9 cellular contexts compared by ENCODE assay signal in the genomic region with DNA sequence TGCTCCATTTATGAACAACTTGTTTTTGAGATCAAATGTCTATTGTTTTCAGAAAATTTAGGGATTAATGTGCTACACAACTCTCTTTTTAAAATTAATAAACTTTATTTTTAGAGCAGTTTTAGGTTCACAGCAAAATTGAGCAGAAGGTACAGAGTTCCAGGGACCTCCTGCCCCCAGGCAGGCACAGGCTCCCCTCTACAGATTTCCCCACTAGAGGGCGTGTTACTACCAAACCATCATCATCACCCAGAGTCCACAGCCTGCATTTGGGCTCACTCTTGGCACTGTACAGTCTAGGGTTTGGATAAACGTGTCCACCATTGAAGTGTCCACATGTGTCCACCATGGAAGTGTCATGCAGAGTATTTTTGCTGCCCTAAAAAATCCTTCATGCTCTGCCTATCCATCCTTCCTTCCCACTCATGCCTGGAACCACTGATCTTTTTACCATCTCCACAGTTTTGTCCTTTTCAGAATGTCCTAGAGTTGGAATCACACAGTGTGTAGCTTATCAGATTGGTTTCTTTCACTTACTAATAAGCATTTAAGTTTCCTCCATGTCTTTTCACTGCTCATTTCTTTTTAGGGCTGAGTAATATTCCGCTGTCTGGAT.
A peak's percentile ranks its signal among the peaks of the same experiment; 100 is the strongest.
DNase-seq lines count a peak whose midpoint lies in the region; ATAC-seq, FAIRE-seq and TF ChIP-seq lines count a peak whose summit lies in the region.
"Had no signal": no experiment of that assay in that cellular context is flagged by ENCODE, and none has a peak within 500 bp of the region (broad histone marks: within the 10 kb centered on the region; RNA-seq: fewer than 3 reads in every experiment).

No MANE protein-coding gene starts in this region.

- H3K9me1 ChIP-seq in endothelial cell of umbilical vein (replicated peaks; ENCODE audit: control insufficient read depth, extremely low read depth, insufficient read depth, low read length), result no peaks in the 10 kb centered on the region

- no peak overlapping the region for H2AFZ ChIP-seq in endothelial cell of umbilical vein (ENCODE audit: low read depth, low read length)

- no peak overlapping the region for H3K27ac ChIP-seq in endothelial cell of umbilical vein (ENCODE audit: insufficient read depth, low read depth, low read length)
- no peak overlapping the region for H3K27ac ChIP-seq in prostate gland
- H3K27ac ChIP-seq in thyroid gland, result no peak overlapping the region

- intact Hi-C loops in endothelial cell of umbilical vein (cut with micrococcal nuclease) (no loop called here), prostate gland (cut with DNase I) (no loop called here), thyroid gland (cut with DNase I) (no loop called here)

- no peaks in the 10 kb centered on the region for H3K79me2 ChIP-seq in endothelial cell of umbilical vein (ENCODE audit: control insufficient read depth, insufficient read depth, low read length)

- H3K4me1 ChIP-seq in endothelial cell of umbilical vein (ENCODE audit: control insufficient read depth, extremely low read depth, insufficient read depth, low read length) (no peaks in the 10 kb centered on the region), prostate gland (replicated peaks) (no peaks in the 10 kb centered on the region), thyroid gland (no peaks in the 10 kb centered on the region)

- H3K36me3 Mint-ChIP-seq in WTC11, result peaks cover 15% of the 10 kb centered on the region

- no peaks in the 10 kb centered on the region for H3K36me3 ChIP-seq in endothelial cell of umbilical vein (ENCODE audit: control insufficient read depth in 2 of 2, extremely low read depth in 1 of 2, insufficient read depth in 2 of 2, low read length in 2 of 2)
- no peaks in the 10 kb centered on the region for H3K36me3 ChIP-seq in prostate gland
- H3K36me3 ChIP-seq in thyroid gland, result no peaks in the 10 kb centered on the region

- H3K4me2 ChIP-seq in endothelial cell of umbilical vein (ENCODE audit: insufficient read depth, low read length), result no peak overlapping the region

- no peak overlapping the region for H3K4me3 ChIP-seq in endothelial cell of umbilical vein (replicated peaks in 1 of 3; ENCODE audit: insufficient read depth in 1 of 3, low read depth in 1 of 3, low read length in 3 of 3)
- no peak overlapping the region for H3K4me3 ChIP-seq in prostate gland
- no peak overlapping the region for H3K4me3 ChIP-seq in thyroid gland (replicated peaks in 1 of 3)

- CTCF ChIA-PET in WTC11 (lab: Charles Lee) (interaction anchor here (0.7 to 1.6 kb wide), 4 partner anchors 10 to 69 kb away, joined by 3 to 7 read pairs (median 4); no protein-coding TSS in a partner anchor), endothelial cell of umbilical vein (lab: Charles Lee) (interaction anchor here (0.7 kb wide), 1 partner anchor 301 kb away, joined by 3 read pairs; no protein-coding TSS in a partner anchor)

- peaks cover 37% of the 10 kb centered on the region for H3K9me3 Mint-ChIP-seq in WTC11

- ATAC-seq in GM18511 (IDR thresholded peaks at IDR 0.05; ENCODE audit: unreplicated experiment) (peak; percentile 93), HG03565 (IDR thresholded peaks at IDR 0.05; ENCODE audit: unreplicated experiment) (peak; percentile 63), WTC11 (peak; percentile 85)

- no peaks in the 10 kb centered on the region for H3K27me3 ChIP-seq in endothelial cell of umbilical vein (ENCODE audit: control insufficient read depth in 2 of 2, insufficient read depth in 2 of 2, low read length in 2 of 2)
- H3K27me3 ChIP-seq in prostate gland (replicated peaks; ENCODE audit: insufficient read depth), result no peaks in the 10 kb centered on the region
- H3K27me3 ChIP-seq in thyroid gland, result no peaks in the 10 kb centered on the region

- no peaks in the 10 kb centered on the region for H3K4me1 Mint-ChIP-seq in WTC11

- FAIRE-seq in endothelial cell of umbilical vein (lab: Jason Lieb, UNC), result no peak
- FAIRE-seq: islet of Langerhans had no signal

- WGBS in prostate gland, result 32% methylated on average over 3 of the region's 3 CpGs
- 36 to 38% methylated on average over 3 of the region's 3 CpGs for WGBS in thyroid gland, 2 donors

- TF ChIP-seq CTCF in AG09319 (IDR thresholded peaks at IDR 0.05; ENCODE audit: low read depth, low read length), result peak; percentile 47
- TF ChIP-seq CTCF in WTC11 (IDR thresholded peaks at IDR 0.05), result peak; percentile 63
- TF ChIP-seq CTCF in endothelial cell of umbilical vein (IDR thresholded peaks at IDR 0.05; ENCODE audit: extremely low read depth in 1 of 2, insufficient read depth in 1 of 2, low read depth in 1 of 2, low read length in 2 of 2), result peak; percentile 63 to 71
- peak in 3 of 4 experiments; percentile 37 to 54 (median 51) for TF ChIP-seq CTCF in prostate gland (IDR thresholded peaks at IDR 0.05)
- TF ChIP-seq CTCF in thyroid gland (IDR thresholded peaks at IDR 0.05), result peak in 2 of 6 experiments; percentile 15 to 31

- no peak overlapping the region for H3K4me3 Mint-ChIP-seq in WTC11

- peaks cover 4% of the 10 kb centered on the region; the same call in 1 of the 2 replicates for H3K27me3 Mint-ChIP-seq in WTC11 (ENCODE audit: low read depth)

- no peak overlapping the region for H3K9ac ChIP-seq in endothelial cell of umbilical vein (replicated peaks; ENCODE audit: extremely low read depth, insufficient read depth, low read length)

- no peak overlapping the region for H3K27ac Mint-ChIP-seq in WTC11

- no peak for TF ChIP-seq POLR2A in endothelial cell of umbilical vein (IDR thresholded peaks at IDR 0.05; ENCODE audit: low read depth, low read length)
- TF ChIP-seq POLR2A in prostate gland (IDR thresholded peaks at IDR 0.05), result no peak
- TF ChIP-seq POLR2A in thyroid gland (IDR thresholded peaks at IDR 0.05), result no peak

- H3K9me3 ChIP-seq in endothelial cell of umbilical vein (replicated peaks; ENCODE audit: control insufficient read depth, insufficient read depth, low read length) (no peaks in the 10 kb centered on the region), prostate gland (no peaks in the 10 kb centered on the region), thyroid gland (no peaks in the 10 kb centered on the region)

- no peaks in the 10 kb centered on the region for H4K20me1 ChIP-seq in endothelial cell of umbilical vein (replicated peaks; ENCODE audit: control insufficient read depth, extremely low read depth, insufficient read depth, low read length)

- no peak for DNase-seq in AG09319 (ENCODE audit: extremely low read depth, low read depth)
- DNase-seq in WTC11 (ENCODE audit: low spot score), result no peak
- DNase-seq in endothelial cell of umbilical vein (ENCODE audit: low read depth, low spot score), result peak; percentile 20
- no peak for DNase-seq in prostate gland (ENCODE audit: low spot score)
- DNase-seq in thyroid gland, result no peak
- DNase-seq in NCI-H1930 (lab: John Stamatoyannopoulos, UW), result no peak

- POLR2A ChIA-PET in WTC11 (lab: Charles Lee), result no interaction called here
- POLR2A ChIA-PET in endothelial cell of umbilical vein (lab: Charles Lee), result no interaction called here

- BruUV-seq in endothelial cell of umbilical vein (replicated peaks; lab: Mats Ljungman, UMichigan), result no TSS peak

- dilution Hi-C loops in endothelial cell of umbilical vein (cut with MboI; ENCODE audit: extremely low pct_ligation_motif_present, low sequenced_read_pairs), result no loop called here

TF ChIP-seq in WTC11, 78 proteins besides CTCF, POLR2A, EP300 and RAD21 (continues in another document):
- no peak for TF ChIP-seq ELF4 (CRISPR knock-in tag; IDR thresholded peaks at IDR 0.05; ENCODE audit: low read depth)
- no peak for TF ChIP-seq NFE2L1 (CRISPR knock-in tag; IDR thresholded peaks at IDR 0.05)
- TF ChIP-seq RELA (CRISPR knock-in tag; IDR thresholded peaks at IDR 0.05; ENCODE audit: borderline replicate concordance), result no peak
- no peak for TF ChIP-seq ZNF232 (CRISPR knock-in tag; IDR thresholded peaks at IDR 0.05)
- TF ChIP-seq ETV6 (CRISPR knock-in tag; IDR thresholded peaks at IDR 0.05), result no peak
- TF ChIP-seq ZNF423 (CRISPR knock-in tag; IDR thresholded peaks at IDR 0.05), result no peak

TF ChIP-seq in endothelial cell of umbilical vein, 7 proteins besides CTCF, POLR2A, EP300 and RAD21:
- TF ChIP-seq GATA2 (IDR thresholded peaks at IDR 0.05; ENCODE audit: insufficient read depth, insufficient read length, low read depth, low read length) (no peak), EZH2 (IDR thresholded peaks at IDR 0.05; ENCODE audit: borderline replicate concordance, low read depth, low read length, severe bottlenecking) (no peak), MYC (IDR thresholded peaks at IDR 0.05; ENCODE audit: low read depth, low read length) (no peak), JUN (IDR thresholded peaks at IDR 0.05; ENCODE audit: borderline replicate concordance, insufficient read depth, insufficient read length, low read depth) (no peak)
